ENCODE assay signal across 19 cellular contexts in genomic region chr2:228629251-228629650, GRCh38.
DNase-seq lines count a peak whose midpoint lies in the region; ATAC-seq and TF ChIP-seq lines count a peak whose summit lies in the region.
"Had no signal": no experiment of that assay in that cellular context is flagged by ENCODE, and none has a peak within 500 bp of the region (broad histone marks: within the 10 kb centered on the region; RNA-seq: fewer than 3 reads in every experiment).

No MANE protein-coding gene starts in this region.

- no peak for TF ChIP-seq CTCF in Caco-2 (IDR thresholded peaks at IDR 0.05; ENCODE audit: insufficient read depth in 1 of 2, low read depth in 1 of 2, low read length in 1 of 2, severe bottlenecking in 1 of 2, unreplicated experiment in 1 of 2)
- no peak for TF ChIP-seq CTCF in HFFc6 (IDR thresholded peaks at IDR 0.05)
- no peak for TF ChIP-seq CTCF in colonic mucosa (IDR thresholded peaks at IDR 0.05)

- H3K4me1 ChIP-seq in Caco-2 (peaks cover 14% of the 10 kb centered on the region; the same call in 1 of the 2 replicates), adipocyte (ENCODE audit: control insufficient read depth, insufficient read depth, low read length) (no peaks in the 10 kb centered on the region), colonic mucosa (no peaks in the 10 kb centered on the region)
- H3K4me1 ChIP-seq: BLaER1 had no signal

- H3K9me3 ChIP-seq in Caco-2 (no peaks in the 10 kb centered on the region), adipocyte (ENCODE audit: control insufficient read depth, low read length) (no peaks in the 10 kb centered on the region), colonic mucosa (no peaks in the 10 kb centered on the region)
- H3K9me3 ChIP-seq: BLaER1 had no signal

- no peak overlapping the region for H3K9ac ChIP-seq in adipocyte (ENCODE audit: low read length)
- H3K9ac ChIP-seq in colonic mucosa (ENCODE audit: low read depth in 2 of 2, low read length in 2 of 2): no peak overlapping the region
- H3K9ac ChIP-seq: BLaER1, GM23248 had no signal

- H3K27me3 Mint-ChIP-seq in Caco-2 (ENCODE audit: insufficient read depth, unreplicated experiment) (no peaks in the 10 kb centered on the region), HFFc6 (ENCODE audit: insufficient read depth) (no peaks in the 10 kb centered on the region)
- H3K27me3 Mint-ChIP-seq: B cell; CD4-positive, CD25-positive, alpha-beta regulatory T cell had no signal

- H3K9me3 Mint-ChIP-seq in Caco-2 (ENCODE audit: unreplicated experiment) (no peaks in the 10 kb centered on the region), HFFc6 (no peaks in the 10 kb centered on the region)

- no peaks in the 10 kb centered on the region for H3K36me3 ChIP-seq in Caco-2 (ENCODE audit: control insufficient read depth, insufficient read depth, low read length)
- H3K36me3 ChIP-seq in adipocyte (ENCODE audit: control insufficient read depth, insufficient read depth, low read length, severe bottlenecking): no peaks in the 10 kb centered on the region
- H3K36me3 ChIP-seq in colonic mucosa: no peaks in the 10 kb centered on the region
- H3K36me3 ChIP-seq: BLaER1 had no signal

- CTCF ChIA-PET in Caco-2 (lab: Charles Lee): no interaction called here

- H3K27ac Mint-ChIP-seq in Caco-2 (ENCODE audit: unreplicated experiment) (no peak overlapping the region), HFFc6 (peak overlapping the region; percentile 10; the same call in 1 of the 2 replicates)
- H3K27ac Mint-ChIP-seq: B cell; CD4-positive, CD25-positive, alpha-beta regulatory T cell; CD8-positive, alpha-beta T cell had no signal

- H3K27ac ChIP-seq in colonic mucosa: no peak overlapping the region
- H3K27ac ChIP-seq: 22Rv1, BLaER1, C4-2B, GM23248 had no signal

- ATAC-seq in left colon (no peak), HG03039 (IDR thresholded peaks at IDR 0.05; ENCODE audit: unreplicated experiment) (no peak)
- ATAC-seq: CD8-positive, alpha-beta T cell; GM12878 had no signal

- no peak for DNase-seq in Caco-2
- peak; percentile 21 for DNase-seq in HFFc6
- DNase-seq in adipocyte (ENCODE audit: low read depth): peak; percentile 32
- DNase-seq in left colon: no peak
- no peak for DNase-seq in colonic mucosa
- DNase-seq: CD4-positive, CD25-positive, alpha-beta regulatory T cell; CD8-positive, alpha-beta T cell; DMS 273 treated with DMSO at 0.1 percent for 48 hours; DMS79 treated with DMSO at 0.1 percent for 48 hours; GDM1; GM23248; H7; HCEC 1CT had no signal

- POLR2A ChIA-PET in Caco-2 (lab: Charles Lee): no interaction called here

- H3K36me3 Mint-ChIP-seq in Caco-2 (ENCODE audit: insufficient read depth, unreplicated experiment) (no peaks in the 10 kb centered on the region), HFFc6 (ENCODE audit: low read depth) (no peaks in the 10 kb centered on the region)
- H3K36me3 Mint-ChIP-seq: CD4-positive, CD25-positive, alpha-beta regulatory T cell; CD8-positive, alpha-beta T cell had no signal

- intact Hi-C loops in Caco-2 (cut with micrococcal nuclease; ENCODE audit: unreplicated experiment) (loop anchor here (2.0 to 5.0 kb wide), 2 partner anchors 24 to 542 kb away; no protein-coding TSS in a partner anchor), left colon (cut with DNase I, micrococcal nuclease) (no loop called here), colonic mucosa (cut with DNase I) (no loop called here)

- H3K4me1 Mint-ChIP-seq in Caco-2 (ENCODE audit: low read depth, unreplicated experiment) (peaks cover 16% of the 10 kb centered on the region), HFFc6 (ENCODE audit: low read depth) (peaks cover 26% of the 10 kb centered on the region)
- H3K4me1 Mint-ChIP-seq: B cell; CD4-positive, CD25-positive, alpha-beta regulatory T cell had no signal

- H3K4me3 ChIP-seq in Caco-2 (ENCODE audit: low read depth, low read length): no peak overlapping the region
- no peak overlapping the region for H3K4me3 ChIP-seq in adipocyte (ENCODE audit: low read length)
- H3K4me3 ChIP-seq in colonic mucosa: no peak overlapping the region
- H3K4me3 ChIP-seq: BLaER1, GM12878, GM23248 had no signal

- H3K4me3 Mint-ChIP-seq in Caco-2 (ENCODE audit: unreplicated experiment) (peak overlapping the region; percentile 22), HFFc6 (0 out of 2 replicates have a peak overlapping the region, but pooled peaks have one; percentile 28)
- H3K4me3 Mint-ChIP-seq: B cell; CD4-positive, CD25-positive, alpha-beta regulatory T cell; CD8-positive, alpha-beta T cell had no signal

- H3K27me3 ChIP-seq in Caco-2 (replicated peaks; ENCODE audit: control insufficient read depth, insufficient read depth, low read length) (no peaks in the 10 kb centered on the region), adipocyte (replicated peaks; ENCODE audit: control insufficient read depth, insufficient read depth, low read length) (no peaks in the 10 kb centered on the region), colonic mucosa (no peaks in the 10 kb centered on the region)
- H3K27me3 ChIP-seq: BLaER1 had no signal

- no TSS peak for BruUV-seq in Caco-2 (replicated peaks; lab: Mats Ljungman, UMichigan)

Comparison
In these comparisons a context has a peak if more than half of its experiments do, and no peak if none do; other contexts are left out.
1. DNase-seq: peak in HFFc6 (single experiment) and adipocyte (single experiment); none in Caco-2 (0 of 2), left colon (0 of 2) and colonic mucosa (single experiment).